Comparison of ENCODE assay signal across 16 cellular contexts in genomic region chr16:89936034-89936433, GRCh38.
"Had no signal": no experiment of that assay in that cellular context is flagged by ENCODE, and none has a peak within 500 bp of the region (broad histone marks: within the 10 kb centered on the region; RNA-seq: fewer than 3 reads in every experiment).

No MANE protein-coding gene starts in this region.

- H3K36me3 Mint-ChIP-seq: naive thymus-derived CD4-positive, alpha-beta T cell had no signal

- H3K4me3 Mint-ChIP-seq: dendritic cell treated with granulocyte-macrophage colony-stimulating factor and Interleukin-4, amounts not matched to agents 40 ng/mL and 50 ng/mL, for 4 days; effector memory CD8-positive, alpha-beta T cell; endodermal cell; naive thymus-derived CD4-positive, alpha-beta T cell had no signal

- H3K4me1 Mint-ChIP-seq: endodermal cell; naive thymus-derived CD4-positive, alpha-beta T cell had no signal

- H3K9me3 Mint-ChIP-seq: dendritic cell treated with granulocyte-macrophage colony-stimulating factor and Interleukin-4, amounts not matched to agents 40 ng/mL and 50 ng/mL, for 4 days; effector memory CD8-positive, alpha-beta T cell; endodermal cell; naive thymus-derived CD4-positive, alpha-beta T cell had no signal

- DNase-seq: colonic mucosa; cortex of kidney; effector CD8-positive, alpha-beta T cell; effector memory CD8-positive, alpha-beta T cell; endodermal cell; foreskin keratinocyte; head of caudate nucleus; heart right ventricle; hippocampal formation; left cardiac atrium; left ventricle myocardium superior; lower lobe of right lung; mesenchymal stem cell; midbrain; naive thymus-derived CD4-positive, alpha-beta T cell had no signal

- H3K27ac Mint-ChIP-seq: dendritic cell treated with granulocyte-macrophage colony-stimulating factor and Interleukin-4, amounts not matched to agents 40 ng/mL and 50 ng/mL, for 4 days; effector memory CD8-positive, alpha-beta T cell; endodermal cell; naive thymus-derived CD4-positive, alpha-beta T cell had no signal
